27 cellular contexts compared by ENCODE assay signal in the genomic region with DNA sequence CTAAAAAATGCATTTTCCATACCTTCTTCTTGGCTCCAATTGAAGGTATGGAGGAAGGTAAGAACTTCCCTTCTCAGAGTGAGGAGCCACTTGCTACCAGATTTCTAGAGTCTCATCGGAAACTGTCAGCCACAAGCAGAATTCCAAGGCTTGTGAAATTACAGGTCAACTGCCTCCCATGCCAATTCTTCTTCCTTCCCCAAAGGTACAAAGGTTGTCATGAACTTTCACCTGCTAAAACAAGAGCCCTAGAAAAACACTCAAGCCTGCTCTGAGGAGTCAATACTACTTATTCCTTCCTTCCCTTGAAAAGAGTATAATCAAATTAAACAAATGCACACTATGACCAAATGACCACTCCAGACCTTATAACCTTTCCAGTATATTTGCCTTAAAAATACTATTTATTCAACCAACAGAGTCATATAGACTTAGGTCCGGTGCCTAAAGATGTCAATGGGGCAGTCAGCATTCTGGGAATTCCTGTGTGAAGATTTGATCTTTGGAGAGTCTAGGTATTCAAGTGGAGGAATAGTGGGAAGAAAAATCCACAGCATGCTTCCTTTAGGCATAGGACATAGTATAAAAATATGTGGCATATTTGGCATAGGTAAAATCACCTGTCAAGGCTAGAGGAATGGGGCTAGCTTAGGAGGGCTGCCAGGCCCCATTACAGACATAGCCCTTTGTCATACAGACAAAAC.
"Had no signal": no experiment of that assay in that cellular context is flagged by ENCODE, and none has a peak within 500 bp of the region (broad histone marks: within the 10 kb centered on the region; RNA-seq: fewer than 3 reads in every experiment).

No MANE protein-coding gene starts in this region.

- H3K9me3 Mint-ChIP-seq: stimulated activated naive CD8-positive, alpha-beta T cell treated with anti-CD3 and anti-CD28 coated beads, Interleukin-15, amount 100 ng/mL, for 72 hours; type B pancreatic cell had no signal

- H3K36me3 Mint-ChIP-seq: stimulated activated effector memory CD8-positive, alpha-beta T cell treated with anti-CD3 and anti-CD28 coated beads, Interleukin-12 subunit alpha, Interleukin-12 subunit beta, amount 100 ng/mL, for 72 hours; stimulated activated memory B cell treated with anti-CD40 and anti-IgM and Interleukin-4, amounts not matched to agents 10 μg/mL and 1 μg/mL and 100 μg/mL, for 72 hours; stimulated activated naive B cell treated with anti-CD40 and anti-IgM and Interleukin-4, amounts not matched to agents 10 μg/mL and 1 μg/mL and 100 μg/mL, for 72 hours; type B pancreatic cell had no signal

- H3K27ac Mint-ChIP-seq: stimulated activated effector memory CD8-positive, alpha-beta T cell treated with anti-CD3 and anti-CD28 coated beads, Interleukin-12 subunit alpha, Interleukin-12 subunit beta, amount 100 ng/mL, for 72 hours; stimulated activated memory B cell treated with anti-CD40 and anti-IgM and Interleukin-4, amounts not matched to agents 10 μg/mL and 1 μg/mL and 100 μg/mL, for 72 hours; stimulated activated naive B cell treated with anti-CD40 and anti-IgM and Interleukin-4, amounts not matched to agents 10 μg/mL and 1 μg/mL and 100 μg/mL, for 72 hours; stimulated activated naive CD8-positive, alpha-beta T cell treated with anti-CD3 and anti-CD28 coated beads, Interleukin-15, amount 100 ng/mL, for 72 hours; stimulated activated naive CD8-positive, alpha-beta T cell treated with anti-CD3 and anti-CD28 coated beads, Interleukin-15, Interleukin-2, amounts not matched to agents 100 ng/mL and 50 ng/mL, for 24 hours; type B pancreatic cell had no signal

- H3K36me3 ChIP-seq: stomach, suprapubic skin, thoracic aorta, thyroid gland, tibial artery, tibial nerve, transverse colon, upper lobe of left lung, uterus, vagina had no signal

- H3K4me3 Mint-ChIP-seq: stimulated activated effector memory CD8-positive, alpha-beta T cell treated with anti-CD3 and anti-CD28 coated beads, Interleukin-12 subunit alpha, Interleukin-12 subunit beta, amount 100 ng/mL, for 72 hours; stimulated activated memory B cell treated with anti-CD40 and anti-IgM and Interleukin-4, amounts not matched to agents 10 μg/mL and 1 μg/mL and 100 μg/mL, for 72 hours; stimulated activated naive B cell treated with anti-CD40 and anti-IgM and Interleukin-4, amounts not matched to agents 10 μg/mL and 1 μg/mL and 100 μg/mL, for 72 hours; stimulated activated naive CD8-positive, alpha-beta T cell treated with anti-CD3 and anti-CD28 coated beads, Interleukin-15, amount 100 ng/mL, for 72 hours; stimulated activated naive CD8-positive, alpha-beta T cell treated with anti-CD3 and anti-CD28 coated beads, Interleukin-15, Interleukin-2, amounts not matched to agents 100 ng/mL and 50 ng/mL, for 24 hours; type B pancreatic cell had no signal

- H3K9me3 ChIP-seq: stomach, testis, thoracic aorta, thyroid gland, tibial artery, tibial nerve, transverse colon, upper lobe of left lung, uterus, vagina had no signal

- H3K27me3 ChIP-seq: stomach, suprapubic skin, testis, thyroid gland, tibial artery, tibial nerve, transverse colon, upper lobe of left lung, uterus, vagina had no signal

- H3K4me1 ChIP-seq: stomach, suprapubic skin, testis, thyroid gland, tibial artery, tibial nerve, transverse colon, upper lobe of left lung, uterus, vagina had no signal

- DNase-seq: stimulated activated CD4-positive, alpha-beta T cell treated with anti-CD3 and anti-CD28 coated beads, Interleukin-2, amount 100 ng/mL, for 48 hours; stimulated activated CD4-positive, alpha-beta T cell treated with anti-CD3 and anti-CD28 coated beads, Interleukin-4, amount 100 ng/mL, for 1 hour; stimulated activated CD4-positive, alpha-beta T cell treated with anti-CD3 and anti-CD28 coated beads, Interleukin-4, amount 100 ng/mL, for 24 hours; stimulated activated CD4-positive, alpha-beta T cell treated with anti-CD3 and anti-CD28 coated beads, Interleukin-4, amount 100 ng/mL, for 4 hours; stimulated activated CD8-positive, alpha-beta memory T cell treated with anti-CD3 and anti-CD28 coated beads, Interleukin-4, amount 100 ng/mL, for 48 hours; stimulated activated naive B cell treated with anti-CD40 and anti-IgM and Interleukin-4, amounts not matched to agents 10 μg/mL and 1 μg/mL and 100 μg/mL, for 72 hours; stimulated activated naive CD4-positive, alpha-beta T cell; stimulated activated naive CD4-positive, alpha-beta T cell treated with Interleukin-2 at 50 U/mL for 16 hours; stimulated activated naive CD8-positive, alpha-beta T cell treated with anti-CD3 and anti-CD28 coated beads, Interleukin-15, amount 100 ng/mL, for 72 hours; stimulated activated naive CD8-positive, alpha-beta T cell treated with anti-CD3 and anti-CD28 coated beads, Interleukin-15, Interleukin-2, amounts not matched to agents 100 U/mL and 50 U/mL, for 24 hours; stomach; substantia nigra; testis; thyroid gland; tibial artery; transverse colon; uterus had no signal

- FAIRE-seq: urothelium cell line had no signal

- H3K4me1 Mint-ChIP-seq: stimulated activated effector memory CD8-positive, alpha-beta T cell treated with anti-CD3 and anti-CD28 coated beads, Interleukin-12 subunit alpha, Interleukin-12 subunit beta, amount 100 ng/mL, for 72 hours; stimulated activated memory B cell treated with anti-CD40 and anti-IgM and Interleukin-4, amounts not matched to agents 10 μg/mL and 1 μg/mL and 100 μg/mL, for 72 hours; stimulated activated naive B cell treated with anti-CD40 and anti-IgM and Interleukin-4, amounts not matched to agents 10 μg/mL and 1 μg/mL and 100 μg/mL, for 72 hours; stimulated activated naive CD8-positive, alpha-beta T cell treated with anti-CD3 and anti-CD28 coated beads, Interleukin-15, amount 100 ng/mL, for 72 hours had no signal

- H3K4me3 ChIP-seq: stomach, suprapubic skin, testis, thoracic aorta, thyroid gland, tibial artery, tibial nerve, transverse colon, upper lobe of left lung, uterus, vagina had no signal

- ATAC-seq: stimulated activated effector memory CD8-positive, alpha-beta T cell treated with anti-CD3 and anti-CD28 coated beads, Interleukin-12 subunit alpha, Interleukin-12 subunit beta, amount 100 ng/mL, for 72 hours; stimulated activated memory B cell treated with anti-CD40 and anti-IgM and Interleukin-4, amounts not matched to agents 10 μg/mL and 1 μg/mL and 100 μg/mL, for 72 hours; stimulated activated naive B cell treated with anti-CD40 and anti-IgM and Interleukin-4, amounts not matched to agents 10 μg/mL and 1 μg/mL and 100 μg/mL, for 72 hours; stimulated activated naive CD8-positive, alpha-beta T cell treated with anti-CD3 and anti-CD28 coated beads, Interleukin-15, amount 100 ng/mL, for 72 hours; stimulated activated naive CD8-positive, alpha-beta T cell treated with anti-CD3 and anti-CD28 coated beads, Interleukin-15, Interleukin-2, amounts not matched to agents 100 U/mL and 50 U/mL, for 24 hours had no signal

- H3K27me3 Mint-ChIP-seq: stimulated activated memory B cell treated with anti-CD40 and anti-IgM and Interleukin-4, amounts not matched to agents 10 μg/mL and 1 μg/mL and 100 μg/mL, for 72 hours; stimulated activated naive B cell treated with anti-CD40 and anti-IgM and Interleukin-4, amounts not matched to agents 10 μg/mL and 1 μg/mL and 100 μg/mL, for 72 hours; stimulated activated naive CD8-positive, alpha-beta T cell treated with anti-CD3 and anti-CD28 coated beads, Interleukin-15, amount 100 ng/mL, for 72 hours; stimulated activated naive CD8-positive, alpha-beta T cell treated with anti-CD3 and anti-CD28 coated beads, Interleukin-15, Interleukin-2, amounts not matched to agents 100 ng/mL and 50 ng/mL, for 24 hours had no signal

- H3K27ac ChIP-seq: stomach, suprapubic skin, testis, thoracic aorta, thyroid gland, tibial artery, tibial nerve, transverse colon, upper lobe of left lung, uterus, vagina had no signal
